In the genomic region with DNA sequence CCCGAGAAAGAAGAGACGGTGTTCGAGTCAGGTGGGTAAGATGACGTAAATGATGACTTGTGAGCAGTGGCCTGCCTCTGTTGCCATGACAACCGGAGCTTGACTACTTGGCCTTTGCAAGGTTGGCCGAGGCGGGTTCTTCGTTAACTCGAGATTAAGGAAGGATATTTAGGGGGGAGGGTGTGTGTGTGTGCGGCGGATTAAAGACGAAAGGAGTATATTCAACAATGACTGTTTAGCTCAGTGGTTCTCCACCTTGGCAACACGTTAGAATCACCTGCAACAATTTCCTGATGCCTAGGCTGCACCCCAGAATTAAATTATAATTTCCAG, we compare ENCODE assay signal across 8 cellular contexts. TPM values are rescaled to one million over a fixed set of nuclear protein-coding genes. Genes with fewer than 3 reads are reported as not detected.
DNase-seq lines count a peak whose midpoint lies in the region; ATAC-seq, FAIRE-seq and TF ChIP-seq lines count a peak whose summit lies in the region.

No MANE protein-coding gene starts in this region.

- H4K20me1 ChIP-seq in endothelial cell of umbilical vein (replicated peaks; ENCODE audit: control insufficient read depth, extremely low read depth, insufficient read depth, low read length), result no peaks in the 10 kb centered on the region

- no peaks in the 10 kb centered on the region for H3K36me3 ChIP-seq in endothelial cell of umbilical vein (ENCODE audit: control insufficient read depth in 2 of 2, extremely low read depth in 1 of 2, insufficient read depth in 2 of 2, low read length in 2 of 2)

- peak overlapping the region; percentile 87 for H3K4me2 ChIP-seq in endothelial cell of umbilical vein (ENCODE audit: insufficient read depth, low read length)

- intact Hi-C loops in endothelial cell of umbilical vein (cut with micrococcal nuclease), result loop anchor here (1.0 to 5.0 kb wide), 4 partner anchors 16 to 204 kb away; partner anchors contain the start of gene CDC6

- H3K4me3 Mint-ChIP-seq in mesothelial cell of epicardium, result peak overlapping the region; percentile 77

- peak; percentile 24 for ATAC-seq in HG03039 (IDR thresholded peaks at IDR 0.05; ENCODE audit: unreplicated experiment)

- BruUV-seq in endothelial cell of umbilical vein (replicated peaks; lab: Mats Ljungman, UMichigan), result TSS peak; percentile 77

- no peaks in the 10 kb centered on the region for H3K36me3 Mint-ChIP-seq in mesothelial cell of epicardium

- H3K4me1 Mint-ChIP-seq in mesothelial cell of epicardium, result peaks cover 13% of the 10 kb centered on the region

- H2AFZ ChIP-seq in endothelial cell of umbilical vein (ENCODE audit: low read depth, low read length), result peak overlapping the region; percentile 70

- H3K9me1 ChIP-seq in endothelial cell of umbilical vein (replicated peaks; ENCODE audit: control insufficient read depth, extremely low read depth, insufficient read depth, low read length), result no peaks in the 10 kb centered on the region

- H3K27ac ChIP-seq in endothelial cell of umbilical vein (ENCODE audit: insufficient read depth, low read depth, low read length), result peak overlapping the region; percentile 75

- no peaks in the 10 kb centered on the region for H3K27me3 Mint-ChIP-seq in mesothelial cell of epicardium (ENCODE audit: low read depth)

- no peaks in the 10 kb centered on the region for H3K9me3 Mint-ChIP-seq in mesothelial cell of epicardium

- POLR2A ChIA-PET in endothelial cell of umbilical vein (lab: Charles Lee), result interaction anchor here (1.1 kb wide), 1 partner anchor 69 kb away, joined by 3 read pairs; the partner anchor contains the start of gene CDC6

- H3K79me2 ChIP-seq in endothelial cell of umbilical vein (ENCODE audit: control insufficient read depth, insufficient read depth, low read length), result peaks cover 27% of the 10 kb centered on the region

- H3K4me1 ChIP-seq in endothelial cell of umbilical vein (ENCODE audit: control insufficient read depth, extremely low read depth, insufficient read depth, low read length), result peaks cover 2% of the 10 kb centered on the region

- FAIRE-seq in GM12891 (lab: Jason Lieb, UNC) (peak; percentile 83), endothelial cell of umbilical vein (lab: Jason Lieb, UNC) (no peak)

- H3K9me3 ChIP-seq in endothelial cell of umbilical vein (replicated peaks; ENCODE audit: control insufficient read depth, insufficient read depth, low read length), result no peaks in the 10 kb centered on the region

- TF ChIP-seq POLR2A in GM12891 (IDR thresholded peaks at IDR 0.05; ENCODE audit: low read depth, low read length), result no peak
- TF ChIP-seq POLR2A in endothelial cell of umbilical vein (IDR thresholded peaks at IDR 0.05; ENCODE audit: low read depth, low read length), result no peak

- no peak for TF ChIP-seq CTCF in endothelial cell of umbilical vein (IDR thresholded peaks at IDR 0.05; ENCODE audit: extremely low read depth in 1 of 2, insufficient read depth in 1 of 2, low read depth in 1 of 2, low read length in 2 of 2)
- TF ChIP-seq CTCF in mesothelial cell of epicardium (IDR thresholded peaks at IDR 0.05; ENCODE audit: unreplicated experiment), result no peak

- dilution Hi-C loops in endothelial cell of umbilical vein (cut with MboI; ENCODE audit: extremely low pct_ligation_motif_present, low sequenced_read_pairs), result no loop called here

- peak overlapping the region; percentile 69 for H3K9ac ChIP-seq in endothelial cell of umbilical vein (replicated peaks; ENCODE audit: extremely low read depth, insufficient read depth, low read length)

- no peaks in the 10 kb centered on the region for H3K27me3 ChIP-seq in endothelial cell of umbilical vein (ENCODE audit: control insufficient read depth in 2 of 2, insufficient read depth in 2 of 2, low read length in 2 of 2)

- peak overlapping the region; percentile 19 to 48 (median 28) for H3K4me3 ChIP-seq in endothelial cell of umbilical vein (replicated peaks in 1 of 3; ENCODE audit: insufficient read depth in 1 of 3, low read depth in 1 of 3, low read length in 3 of 3)

- CTCF ChIA-PET in endothelial cell of umbilical vein (lab: Charles Lee), result interaction anchor here (0.5 to 2.8 kb wide), 19 partner anchors 10 to 238 kb away, joined by 3 to 23 read pairs (median 4); partner anchors contain the start of gene PSMD3

- DNase-seq in GM12891 (ENCODE audit: insufficient read length, low spot score), result peak; percentile 59
- peak; percentile 82 for DNase-seq in NCI-H69 (lab: John Stamatoyannopoulos, UW)
- peak; percentile 56 for DNase-seq in activated CD8-positive, alpha-beta memory T cell treated with anti-CD3 and anti-CD28 coated beads, Interleukin-2, amount 50 U/mL, for 24 hours (ENCODE audit: extremely low read depth)
- DNase-seq in endothelial cell of umbilical vein (ENCODE audit: low read depth, low spot score), result no peak
- DNase-seq in mesothelial cell of epicardium (ENCODE audit: low spot score in 2 of 2, unreplicated experiment in 2 of 2), result peak; percentile 32 to 62
- DNase-seq in stimulated activated CD8-positive, alpha-beta memory T cell treated with anti-CD3 and anti-CD28 coated beads, Interleukin-15, amount 100 ng/mL, for 24 hours (ENCODE audit: low read depth), result peak; percentile 41
- no peak for DNase-seq in LoVo (ENCODE audit: low spot score)

- peak overlapping the region; percentile 100 for H3K27ac Mint-ChIP-seq in mesothelial cell of epicardium

TF ChIP-seq in GM12891, 5 proteins besides CTCF, POLR2A, EP300 and RAD21:
- TF ChIP-seq TAF1 (IDR thresholded peaks at IDR 0.05; ENCODE audit: low read depth, low read length) (no peak), POLR2AphosphoS5 (IDR thresholded peaks at IDR 0.05; ENCODE audit: low read depth, low read length) (no peak)

TF ChIP-seq in endothelial cell of umbilical vein, 7 proteins besides CTCF, POLR2A, EP300 and RAD21:
- no peak for TF ChIP-seq POLR2AphosphoS5 (IDR thresholded peaks at IDR 0.05; ENCODE audit: insufficient read depth, low read depth, low read length)
- TF ChIP-seq, protein P1, sequence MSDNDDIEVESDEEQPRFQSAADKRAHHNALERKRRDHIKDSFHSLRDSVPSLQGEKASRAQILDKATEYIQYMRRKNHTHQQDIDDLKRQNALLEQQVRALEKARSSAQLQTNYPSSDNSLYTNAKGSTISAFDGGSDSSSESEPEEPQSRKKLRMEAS (IDR thresholded peaks at IDR 0.05; ENCODE audit: insufficient read depth, insufficient read length), result no peak
- TF ChIP-seq GATA2 (IDR thresholded peaks at IDR 0.05; ENCODE audit: insufficient read depth, insufficient read length, low read depth, low read length), result no peak
- no peak for TF ChIP-seq EZH2 (IDR thresholded peaks at IDR 0.05; ENCODE audit: borderline replicate concordance, low read depth, low read length, severe bottlenecking)

RNA-seq across cellular contexts. Expression of gene WIPF2, which starts 0.4 kb away (rescaled TPM):
- polyA plus RNA-seq in GM12891 (2012; ENCODE audit: low read depth, missing spikeins), result 8.5 TPM
- total RNA-seq in endothelial cell of umbilical vein (29.0 and 30.4 TPM in 2 replicates), mesothelial cell of epicardium (27.0 to 28.7 TPM (median 28.1 TPM) in 3 replicates)
- polyA plus RNA-seq in endothelial cell of umbilical vein, result 8.4 and 10.4 TPM in 2 replicates
- polyA plus RNA-seq in endothelial cell of umbilical vein (2011; cell fraction: cytosol; rRNA removed), result 7.0 TPM in 2 replicates
- 9.6 and 9.8 TPM in 2 replicates for polyA plus RNA-seq in endothelial cell of umbilical vein (2011; cell fraction: nucleus; rRNA removed)
- polyA plus RNA-seq in endothelial cell of umbilical vein (2012), result 22.8 and 24.3 TPM in 2 replicates
- polyA minus RNA-seq in endothelial cell of umbilical vein, result 9.1 and 9.9 TPM in 2 replicates
- polyA minus RNA-seq in endothelial cell of umbilical vein (2011; cell fraction: cytosol; rRNA and poly(A)+ RNA removed), result 4.3 TPM
- 7.8 and 10.5 TPM in 2 replicates for polyA minus RNA-seq in endothelial cell of umbilical vein (2011; cell fraction: nucleus; rRNA and poly(A)+ RNA removed)

RNA-seq across cellular contexts. Expression of gene RAPGEFL1, which starts 41.4 kb away (rescaled TPM):
- 1.4 TPM for polyA plus RNA-seq in GM12891 (2012; ENCODE audit: low read depth, missing spikeins)
- total RNA-seq in endothelial cell of umbilical vein, result 11.8 and 13.4 TPM in 2 replicates
- polyA plus RNA-seq in endothelial cell of umbilical vein, result 8.6 and 9.2 TPM in 2 replicates
- polyA plus RNA-seq in endothelial cell of umbilical vein (2011; cell fraction: cytosol; rRNA removed), result 3.1 and 3.9 TPM in 2 replicates
- polyA plus RNA-seq in endothelial cell of umbilical vein (2011; cell fraction: nucleus; rRNA removed), result 53.9 and 63.0 TPM in 2 replicates
- polyA plus RNA-seq in endothelial cell of umbilical vein (2012), result 4.6 and 6.2 TPM in 2 replicates
- polyA minus RNA-seq in endothelial cell of umbilical vein, result 8.4 and 11.0 TPM in 2 replicates
- polyA minus RNA-seq in endothelial cell of umbilical vein (2011; cell fraction: cytosol; rRNA and poly(A)+ RNA removed), result 6.3 TPM
- polyA minus RNA-seq in endothelial cell of umbilical vein (2011; cell fraction: nucleus; rRNA and poly(A)+ RNA removed), result 20.9 and 23.6 TPM in 2 replicates
- total RNA-seq in mesothelial cell of epicardium, result 23.1 to 28.2 TPM (median 23.8 TPM) in 3 replicates

Comparison
In these comparisons a context has a peak if more than half of its experiments do, and no peak if none do; other contexts are left out.
1. DNase-seq: peak in GM12891 (single experiment), NCI-H69 (single experiment), activated CD8-positive, alpha-beta memory T cell treated with anti-CD3 and anti-CD28 coated beads, Interleukin-2, amount 50 U/mL, for 24 hours (single experiment), mesothelial cell of epicardium (2 of 2) and stimulated activated CD8-positive, alpha-beta memory T cell treated with anti-CD3 and anti-CD28 coated beads, Interleukin-15, amount 100 ng/mL, for 24 hours (single experiment); none in endothelial cell of umbilical vein (single experiment) and LoVo (single experiment).